ENCODE assay signal across 17 cellular contexts in the genomic region with DNA sequence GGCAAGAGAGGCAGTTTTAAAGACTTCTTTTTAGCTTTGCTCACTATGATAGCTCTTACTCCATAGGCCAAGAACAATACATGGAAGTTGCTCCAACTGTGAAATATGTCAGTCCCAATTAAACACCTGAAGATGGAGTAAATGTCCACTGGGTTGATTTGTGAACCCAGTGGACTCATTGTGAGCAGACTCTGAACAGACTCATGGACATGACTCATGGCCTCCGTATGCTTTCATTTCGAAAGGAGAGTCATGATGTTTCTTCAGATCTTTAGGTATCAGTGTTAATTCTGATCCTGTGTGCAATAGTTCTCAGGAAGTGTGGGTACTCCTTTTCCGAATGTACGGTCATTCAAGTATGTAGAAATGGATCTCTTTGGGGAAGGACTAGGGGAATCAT. TPM values are rescaled to one million over a fixed set of nuclear protein-coding genes. Genes with fewer than 3 reads are reported as not detected.
A peak's percentile ranks its signal among the peaks of the same experiment; 100 is the strongest.
DNase-seq lines count a peak whose midpoint lies in the region; ATAC-seq and TF ChIP-seq lines count a peak whose summit lies in the region.
"Had no signal": no experiment of that assay in that cellular context is flagged by ENCODE, and none has a peak within 500 bp of the region (broad histone marks: within the 10 kb centered on the region; RNA-seq: fewer than 3 reads in every experiment).

No MANE protein-coding gene starts in this region.

- TF ChIP-seq CTCF in SK-N-SH (IDR thresholded peaks at IDR 0.05) (no peak), cardiac fibroblast (IDR thresholded peaks at IDR 0.05; ENCODE audit: low read depth, low read length) (no peak), left lung (IDR thresholded peaks at IDR 0.05) (no peak)

- 63% methylated on average over 4 of the region's 4 CpGs for WGBS in SK-N-SH (ENCODE audit: low lambda C conversion rate)

- DNase-seq in SK-N-SH (no peak), M059J (ENCODE audit: low read depth) (peak; percentile 81), cardiac fibroblast (ENCODE audit: low read depth in 2 of 2) (peak; percentile 59 to 94), non-pigmented ciliary epithelial cell (ENCODE audit: low read depth) (peak; percentile 66), middle frontal gyrus (ENCODE audit: extremely low spot score, low spot score) (no peak), NCI-H510A (lab: John Stamatoyannopoulos, UW) (no peak), left lung (no peak)
- DNase-seq: activated CD8-positive, alpha-beta memory T cell treated with anti-CD3 and anti-CD28 coated beads, Interleukin-2, amount 50 U/mL, for 4 hours; anterior cingulate cortex; effector memory CD4-positive, alpha-beta T cell; hippocampal formation; NCI-H526; upper lobe of left lung had no signal

- no peak overlapping the region for H2AFZ ChIP-seq in SK-N-SH (ENCODE audit: low read depth)

- H3K27ac ChIP-seq in SK-N-SH (ENCODE audit: low read depth in 2 of 2, low read length in 1 of 2) (peak overlapping the region in 1 of 2 experiments; percentile 19; a peak in 1 of 4 replicates), left lung (no peak overlapping the region)
- H3K27ac ChIP-seq: neutrophil, upper lobe of left lung had no signal

- H3K27me3 ChIP-seq in SK-N-SH (ENCODE audit: insufficient read depth) (no peaks in the 10 kb centered on the region), left lung (no peaks in the 10 kb centered on the region)
- H3K27me3 ChIP-seq: neutrophil, upper lobe of left lung had no signal

- no peaks in the 10 kb centered on the region for H3K9me2 ChIP-seq in SK-N-SH

- no peak overlapping the region for H3K9ac ChIP-seq in SK-N-SH

- H3F3A ChIP-seq in SK-N-SH (replicated peaks; ENCODE audit: insufficient read depth), result peaks cover 5% of the 10 kb centered on the region

- CTCF ChIA-PET in SK-N-SH (lab: Yijun Ruan, JAX), result interaction anchor here (1.4 kb wide), 1 partner anchor 11 kb away, joined by 3 read pairs; no protein-coding TSS in a partner anchor

- TF ChIP-seq RAD21 in SK-N-SH (IDR thresholded peaks at IDR 0.05; ENCODE audit: low read length), result no peak

- no peak for TF ChIP-seq EP300 in SK-N-SH (IDR thresholded peaks at IDR 0.05; ENCODE audit: borderline replicate concordance in 1 of 2, low read depth in 1 of 2, low read length in 1 of 2)

- H3K4me2 ChIP-seq in SK-N-SH, result no peak overlapping the region

- POLR2A ChIA-PET in SK-N-SH (lab: Yijun Ruan, JAX), result no interaction called here

- intact Hi-C loops in left lung (cut with DNase I), result no loop called here

- H3K4me1 ChIP-seq in SK-N-SH (ENCODE audit: control insufficient read depth in 1 of 2, insufficient read depth in 2 of 2, low read depth in 1 of 2, low read length in 1 of 2) (peaks cover 0 to 18% of the 10 kb centered on the region in 2 experiments; a peak in 2 of 4 replicates), left lung (peaks cover 0 to 4% of the 10 kb centered on the region in 2 donors)
- H3K4me1 ChIP-seq: upper lobe of left lung had no signal

- ATAC-seq in SK-N-SH treated with all-trans-retinoic acid at 6 μM for 48 hours (no peak), left lung (no peak)
- ATAC-seq: Right ventricle myocardium inferior had no signal

- no peaks in the 10 kb centered on the region for H3K36me3 ChIP-seq in SK-N-SH (replicated peaks in 1 of 2; ENCODE audit: control insufficient read depth in 1 of 2, insufficient read depth in 2 of 2, low read length in 1 of 2)
- no peaks in the 10 kb centered on the region for H3K36me3 ChIP-seq in left lung
- H3K36me3 ChIP-seq: neutrophil, upper lobe of left lung had no signal

- no peaks in the 10 kb centered on the region for H3K79me2 ChIP-seq in SK-N-SH (ENCODE audit: insufficient read depth)

- no peaks in the 10 kb centered on the region for H3K9me3 ChIP-seq in SK-N-SH
- H3K9me3 ChIP-seq in left lung, result no peaks in the 10 kb centered on the region
- H3K9me3 ChIP-seq: neutrophil, upper lobe of left lung had no signal

- H4K20me1 ChIP-seq in SK-N-SH (ENCODE audit: insufficient read depth), result no peaks in the 10 kb centered on the region

- H3K4me3 ChIP-seq in SK-N-SH (ENCODE audit: low read depth in 2 of 2, low read length in 1 of 2) (no peak overlapping the region), cardiac fibroblast (replicated peaks in 1 of 2; ENCODE audit: low read depth in 2 of 2, low read length in 2 of 2) (no peak overlapping the region), left lung (no peak overlapping the region)
- H3K4me3 ChIP-seq: lung, upper lobe of left lung had no signal

TF ChIP-seq in SK-N-SH, 30 proteins besides CTCF, POLR2A, EP300 and RAD21:
- no peak for TF ChIP-seq FOXJ3 (CRISPR knock-in tag; IDR thresholded peaks at IDR 0.05)
- TF ChIP-seq TEAD4 (IDR thresholded peaks at IDR 0.05; ENCODE audit: borderline replicate concordance, insufficient read depth), result no peak
- peak; percentile 26; the same call in 1 of the 2 replicates for TF ChIP-seq FOSL2 (IDR thresholded peaks at IDR 0.05; ENCODE audit: borderline replicate concordance, low read depth)
- TF ChIP-seq, protein P1, sequence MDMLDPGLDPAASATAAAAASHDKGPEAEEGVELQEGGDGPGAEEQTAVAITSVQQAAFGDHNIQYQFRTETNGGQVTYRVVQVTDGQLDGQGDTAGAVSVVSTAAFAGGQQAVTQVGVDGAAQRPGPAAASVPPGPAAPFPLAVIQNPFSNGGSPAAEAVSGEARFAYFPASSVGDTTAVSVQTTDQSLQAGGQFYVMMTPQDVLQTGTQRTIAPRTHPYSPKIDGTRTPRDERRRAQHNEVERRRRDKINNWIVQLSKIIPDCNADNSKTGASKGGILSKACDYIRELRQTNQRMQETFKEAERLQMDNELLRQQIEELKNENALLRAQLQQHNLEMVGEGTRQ (IDR thresholded peaks at IDR 0.05; ENCODE audit: borderline replicate concordance, low read depth, low read length), result no peak
- TF ChIP-seq, protein P2, sequence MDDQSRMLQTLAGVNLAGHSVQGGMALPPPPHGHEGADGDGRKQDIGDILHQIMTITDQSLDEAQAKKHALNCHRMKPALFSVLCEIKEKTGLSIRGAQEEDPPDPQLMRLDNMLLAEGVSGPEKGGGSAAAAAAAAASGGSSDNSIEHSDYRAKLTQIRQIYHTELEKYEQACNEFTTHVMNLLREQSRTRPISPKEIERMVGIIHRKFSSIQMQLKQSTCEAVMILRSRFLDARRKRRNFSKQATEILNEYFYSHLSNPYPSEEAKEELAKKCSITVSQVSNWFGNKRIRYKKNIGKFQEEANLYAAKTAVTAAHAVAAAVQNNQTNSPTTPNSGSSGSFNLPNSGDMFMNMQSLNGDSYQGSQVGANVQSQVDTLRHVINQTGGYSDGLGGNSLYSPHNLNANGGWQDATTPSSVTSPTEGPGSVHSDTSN (IDR thresholded peaks at IDR 0.05), result peak; percentile 62
- TF ChIP-seq GABPA (IDR thresholded peaks at IDR 0.05; ENCODE audit: low read depth), result no peak
- TF ChIP-seq POLR2AphosphoS5 (IDR thresholded peaks at IDR 0.05; ENCODE audit: low read depth, low read length), result no peak
- TF ChIP-seq JUND (IDR thresholded peaks at IDR 0.05), result peak; percentile 11; the same call in 1 of the 2 replicates

TF ChIP-seq in SK-N-SH treated with all-trans-retinoic acid at 6 μM for 48 hours, 23 proteins besides CTCF, POLR2A, EP300 and RAD21 (continues in another document):
- no peak for TF ChIP-seq BACH2 (CRISPR knock-in tag; IDR thresholded peaks at IDR 0.05; ENCODE audit: borderline replicate concordance)
- no peak for TF ChIP-seq ESRRG (CRISPR knock-in tag; IDR thresholded peaks at IDR 0.05)
- no peak for TF ChIP-seq ZFP30 (CRISPR knock-in tag; IDR thresholded peaks at IDR 0.05)
- TF ChIP-seq CREB5 (CRISPR knock-in tag; IDR thresholded peaks at IDR 0.05; ENCODE audit: low read depth), result no peak
- TF ChIP-seq TSHZ2 (CRISPR knock-in tag; IDR thresholded peaks at IDR 0.05), result no peak

RNA-seq across cellular contexts. Expression of gene CWC22, which starts 5.4 kb away (rescaled TPM):
- 2.7 and 3.2 TPM in 2 replicates for polyA plus RNA-seq in SK-N-SH (2012; rRNA removed)
- 4.5 and 6.7 TPM in 2 replicates for polyA plus RNA-seq in SK-N-SH (2012; cell fraction: cytosol; rRNA removed)
- polyA plus RNA-seq in SK-N-SH (2012; cell fraction: nucleus; rRNA removed), result 3.2 and 6.1 TPM in 2 replicates
- total RNA-seq in M059J (2014; rRNA removed; shearing (Covaris generic)), result 10.9 and 15.9 TPM in 2 replicates
- 10 to 100 TPM; 13.9 to 16.0 TPM for total RNA-seq in left lung

Comparison
In these comparisons a context has a peak if more than half of its experiments do, and no peak if none do; other contexts are left out.
1. DNase-seq: peak in M059J (single experiment), cardiac fibroblast (2 of 2) and non-pigmented ciliary epithelial cell (single experiment); none in SK-N-SH (single experiment), middle frontal gyrus (single experiment), NCI-H510A (single experiment) and left lung (0 of 2).